8 cellular contexts compared by ENCODE assay signal in the genomic region with DNA sequence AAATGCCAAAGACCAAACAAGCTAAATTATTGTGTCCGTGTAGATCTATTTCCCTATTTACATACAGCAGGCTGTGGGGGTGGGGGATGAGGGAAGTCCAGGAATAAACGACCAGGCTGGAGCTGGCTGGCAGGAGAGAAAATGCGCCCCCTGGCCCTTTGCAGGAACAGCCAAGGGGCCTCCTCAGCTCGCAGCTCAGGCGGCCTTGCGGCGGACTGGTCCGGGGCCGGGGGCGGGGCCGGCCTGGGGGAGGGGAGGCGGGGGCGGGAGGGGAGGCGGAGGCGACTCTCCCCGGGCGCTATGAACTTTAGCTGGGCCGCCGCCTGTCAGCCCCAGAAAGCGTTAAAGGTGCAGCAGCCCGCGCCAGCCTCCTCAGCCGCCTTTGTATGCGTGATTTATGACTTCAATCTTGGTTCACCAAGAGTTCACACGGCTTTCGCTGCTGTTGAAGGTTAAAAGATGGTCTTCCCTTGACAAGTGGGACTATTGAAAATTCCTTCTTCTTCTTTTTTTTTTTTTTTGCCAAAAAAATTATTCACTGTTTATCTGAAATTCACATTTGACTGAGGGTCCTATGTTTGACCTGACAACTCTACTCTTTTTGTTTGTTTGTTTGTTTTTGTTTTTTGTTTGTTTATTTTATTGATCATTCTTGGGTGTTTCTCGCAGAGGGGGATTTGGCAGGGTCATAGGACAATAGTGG.
DNase-seq lines count a peak whose midpoint lies in the region; ATAC-seq and TF ChIP-seq lines count a peak whose summit lies in the region.
"Not testable (repeated sequence)": the region's sequence is repeated elsewhere in the genome, so short reads cannot be mapped to it uniquely, and the experiment has no call there.

No MANE protein-coding gene starts in this region.

- not testable (repeated sequence) for H2AFZ ChIP-seq in HCT116 (ENCODE audit: low read depth, low read length, poor library complexity, severe bottlenecking)

- POLR2A ChIA-PET in HCT116 (lab: Charles Lee): not testable (repeated sequence)

- not testable (repeated sequence) for TF ChIP-seq RAD21 in HCT116 (IDR thresholded peaks at IDR 0.05; ENCODE audit: low read depth)

- not testable (repeated sequence) for H3K4me3 ChIP-seq in HCT116 (replicated peaks in 1 of 2; ENCODE audit: low read depth in 1 of 2, low read length in 2 of 2); brain microvascular endothelial cell (ENCODE audit: low read depth, low read length)
- peak overlapping the region in 1 of 2 donors; percentile 4 for H3K4me3 ChIP-seq in right atrium auricular region
- peak overlapping the region; percentile 45 for H3K4me3 ChIP-seq in thymus (ENCODE audit: low read length)

- peak overlapping the region; percentile 90 for H3K4me3 Mint-ChIP-seq in activated CD4-positive, alpha-beta T cell treated with anti-CD3 and anti-CD28 coated beads, Interleukin-2, amount 10 ng/mL, durations not matched to agents 24 days and 14 days
- peak overlapping the region; percentile 89 for H3K4me3 Mint-ChIP-seq in natural killer cell treated with Interleukin-12 subunit alpha and Interleukin-12 subunit beta and Interleukin-15 and Interleukin-18, amount 100 ng/mL, for 72 hours

- not testable (repeated sequence) for H3K9me3 Mint-ChIP-seq in activated CD4-positive, alpha-beta T cell treated with anti-CD3 and anti-CD28 coated beads, Interleukin-2, amount 10 ng/mL, durations not matched to agents 24 days and 14 days; natural killer cell treated with Interleukin-12 subunit alpha and Interleukin-12 subunit beta and Interleukin-15 and Interleukin-18, amount 100 ng/mL, for 72 hours

- H3K4me1 Mint-ChIP-seq in activated CD4-positive, alpha-beta T cell treated with anti-CD3 and anti-CD28 coated beads, Interleukin-2, amount 10 ng/mL, durations not matched to agents 24 days and 14 days: peaks cover 25% of the 10 kb centered on the region
- peaks cover 19 to 24% of the 10 kb centered on the region in 2 donors for H3K4me1 Mint-ChIP-seq in natural killer cell treated with Interleukin-12 subunit alpha and Interleukin-12 subunit beta and Interleukin-15 and Interleukin-18, amount 100 ng/mL, for 72 hours (ENCODE audit: low read depth in 2 of 2)

- not testable (repeated sequence) for BruUV-seq in HCT116 (replicated peaks; lab: Mats Ljungman, UMichigan)

- H3K36me3 ChIP-seq in HCT116 (ENCODE audit: control insufficient read depth in 1 of 2, insufficient read depth in 2 of 2, low read length in 2 of 2); brain microvascular endothelial cell (replicated peaks); right atrium auricular region; thymus (ENCODE audit: control insufficient read depth, insufficient read depth): not testable (repeated sequence)

- H3K4me1 ChIP-seq in HCT116 (ENCODE audit: control insufficient read depth in 1 of 2, insufficient read depth in 2 of 2, low read length in 2 of 2); right atrium auricular region; thymus (ENCODE audit: control insufficient read depth, insufficient read depth, low read length): not testable (repeated sequence)

- H3K9me2 ChIP-seq in HCT116 (ENCODE audit: insufficient read depth): not testable (repeated sequence)

- RAD21 ChIA-PET in HCT116 (lab: Charles Lee; ENCODE audit: low non-redundant PET in 1 of 2, low total read pairs in 2 of 2, uncharacterized antibody in 2 of 2, unreplicated experiment in 2 of 2): not testable (repeated sequence)

- H3K27ac ChIP-seq in HCT116 (ENCODE audit: low read depth, low read length); right atrium auricular region: not testable (repeated sequence)
- H3K27ac ChIP-seq in brain microvascular endothelial cell (peak overlapping the region; percentile 21), thymus (ENCODE audit: low read depth) (peak overlapping the region; percentile 74)

- H3K27me3 ChIP-seq in HCT116 (ENCODE audit: insufficient read depth, low read length); brain microvascular endothelial cell (replicated peaks); right atrium auricular region; thymus (ENCODE audit: control insufficient read depth, insufficient read depth): not testable (repeated sequence)

- CTCF ChIA-PET in HCT116 (lab: Charles Lee): not testable (repeated sequence)

- not testable (repeated sequence) for H3K9ac ChIP-seq in HCT116 (ENCODE audit: low read length)

- in situ Hi-C loops in brain microvascular endothelial cell (cut with HindIII; ENCODE audit: low pct_ligation_motif_present, low sequenced_read_pairs): not testable (repeated sequence)

- peak overlapping the region; percentile 33; the same call in 1 of the 2 replicates for H3K4me2 ChIP-seq in HCT116 (ENCODE audit: low read length)

- peak; percentile 75 for ATAC-seq in HCT116
- ATAC-seq in natural killer cell treated with Interleukin-12 subunit alpha and Interleukin-12 subunit beta and Interleukin-15 and Interleukin-18, amount 100 ng/mL, for 72 hours: peak; percentile 71 to 72

- H3K27ac Mint-ChIP-seq in activated CD4-positive, alpha-beta T cell treated with anti-CD3 and anti-CD28 coated beads, Interleukin-2, amount 10 ng/mL, durations not matched to agents 24 days and 14 days: peak overlapping the region; percentile 93
- peak overlapping the region; percentile 66 to 78 for H3K27ac Mint-ChIP-seq in natural killer cell treated with Interleukin-12 subunit alpha and Interleukin-12 subunit beta and Interleukin-15 and Interleukin-18, amount 100 ng/mL, for 72 hours

- not testable (repeated sequence) for H3K36me3 Mint-ChIP-seq in activated CD4-positive, alpha-beta T cell treated with anti-CD3 and anti-CD28 coated beads, Interleukin-2, amount 10 ng/mL, durations not matched to agents 24 days and 14 days (ENCODE audit: low read depth); natural killer cell treated with Interleukin-12 subunit alpha and Interleukin-12 subunit beta and Interleukin-15 and Interleukin-18, amount 100 ng/mL, for 72 hours

- TF ChIP-seq POLR2A in HCT116 (IDR thresholded peaks at IDR 0.05; ENCODE audit: borderline replicate concordance, extremely low read depth, insufficient read depth, insufficient read length): not testable (repeated sequence)

- WGBS in thymus: 6% methylated on average over 27 of the region's 27 CpGs

- H3K79me2 ChIP-seq in HCT116 (ENCODE audit: insufficient read depth, low read length): not testable (repeated sequence)

- not testable (repeated sequence) for H3K9me3 ChIP-seq in HCT116 (ENCODE audit: control insufficient read depth in 1 of 2, insufficient read depth in 1 of 2, low read depth in 1 of 2, low read length in 2 of 2); right atrium auricular region; thymus (ENCODE audit: control insufficient read depth)

- peak; percentile 56 for DNase-seq in DMS 273 (lab: John Stamatoyannopoulos, UW; ENCODE audit: unreplicated experiment)
- DNase-seq in HCT116 (ENCODE audit: low read depth, low spot score); natural killer cell treated with Interleukin-12 subunit alpha and Interleukin-12 subunit beta and Interleukin-15 and Interleukin-18, amount 100 ng/mL, for 72 hours (ENCODE audit: low spot score): not testable (repeated sequence)
- DNase-seq in NCI-H2227 (lab: John Stamatoyannopoulos, UW; ENCODE audit: unreplicated experiment): peak; percentile 63
- peak; percentile 80 for DNase-seq in activated CD4-positive, alpha-beta T cell treated with anti-CD3 and anti-CD28 coated beads, Interleukin-2, amount 10 ng/mL, durations not matched to agents 24 days and 14 days
- DNase-seq in brain microvascular endothelial cell: peak; percentile 7
- DNase-seq in right atrium auricular region (ENCODE audit: low spot score): peak; percentile 34

- H3K27me3 Mint-ChIP-seq in activated CD4-positive, alpha-beta T cell treated with anti-CD3 and anti-CD28 coated beads, Interleukin-2, amount 10 ng/mL, durations not matched to agents 24 days and 14 days; natural killer cell treated with Interleukin-12 subunit alpha and Interleukin-12 subunit beta and Interleukin-15 and Interleukin-18, amount 100 ng/mL, for 72 hours: not testable (repeated sequence)

- not testable (repeated sequence) for H4K20me1 ChIP-seq in HCT116 (ENCODE audit: insufficient read depth)

- not testable (repeated sequence) for TF ChIP-seq CTCF in HCT116 (IDR thresholded peaks at IDR 0.05 in 2 of 3, conservative IDR thresholded peaks at IDR 0.05 in 1 of 3; ENCODE audit: borderline replicate concordance in 1 of 3, insufficient read depth in 1 of 3, low read depth in 2 of 3, low read length in 2 of 3); brain microvascular endothelial cell (IDR thresholded peaks at IDR 0.05; ENCODE audit: low read depth, low read length, missing control alignments); right atrium auricular region (IDR thresholded peaks at IDR 0.05)

- intact Hi-C loops in HCT116 (cut with micrococcal nuclease); activated CD4-positive, alpha-beta T cell treated with anti-CD3 and anti-CD28 coated beads, Interleukin-2, amount 10 ng/mL, durations not matched to agents 24 days and 14 days (cut with micrococcal nuclease): not testable (repeated sequence)
